Comparison of ENCODE assay signal across 2 cellular contexts in the genomic region with DNA sequence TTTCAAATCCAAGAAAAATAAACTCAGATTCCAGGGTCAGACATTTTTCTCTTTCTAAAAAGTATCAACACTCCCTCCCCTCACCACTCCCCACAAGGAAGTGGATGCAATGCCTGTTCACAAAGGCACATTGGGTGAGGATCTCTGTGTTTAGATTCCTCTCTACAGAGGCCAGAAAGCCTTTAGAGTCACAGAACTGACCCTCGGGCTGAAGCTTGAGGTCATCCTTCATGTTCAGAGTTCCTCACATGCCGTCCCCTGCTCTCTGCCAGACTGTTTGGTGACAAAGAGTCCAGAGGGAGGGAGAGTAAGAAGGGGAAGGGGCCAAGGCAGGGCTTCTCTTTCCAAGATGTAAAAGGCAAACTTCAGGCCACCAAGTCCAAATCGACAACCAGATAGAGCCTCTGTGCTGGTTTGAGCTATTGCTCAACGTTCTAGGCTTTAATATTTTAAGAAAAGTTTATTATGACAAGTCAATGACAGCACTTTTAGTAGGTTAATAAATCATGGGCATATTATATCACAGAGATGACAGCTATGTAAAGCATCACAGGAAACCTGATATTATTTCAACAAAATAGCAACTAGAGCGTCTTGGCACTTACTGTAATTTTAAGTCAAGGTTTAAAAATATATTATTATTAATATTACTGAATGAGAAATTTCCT.
TF ChIP-seq lines count a peak whose summit lies in the region.

No MANE protein-coding gene starts in this region.

TF ChIP-seq in SK-N-SH, 30 proteins besides CTCF, POLR2A, EP300 and RAD21:
- TF ChIP-seq, protein P1, sequence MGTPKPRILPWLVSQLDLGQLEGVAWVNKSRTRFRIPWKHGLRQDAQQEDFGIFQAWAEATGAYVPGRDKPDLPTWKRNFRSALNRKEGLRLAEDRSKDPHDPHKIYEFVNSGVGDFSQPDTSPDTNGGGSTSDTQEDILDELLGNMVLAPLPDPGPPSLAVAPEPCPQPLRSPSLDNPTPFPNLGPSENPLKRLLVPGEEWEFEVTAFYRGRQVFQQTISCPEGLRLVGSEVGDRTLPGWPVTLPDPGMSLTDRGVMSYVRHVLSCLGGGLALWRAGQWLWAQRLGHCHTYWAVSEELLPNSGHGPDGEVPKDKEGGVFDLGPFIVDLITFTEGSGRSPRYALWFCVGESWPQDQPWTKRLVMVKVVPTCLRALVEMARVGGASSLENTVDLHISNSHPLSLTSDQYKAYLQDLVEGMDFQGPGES (IDR thresholded peaks at IDR 0.05; ENCODE audit: low read depth, low read length), result no peak
- TF ChIP-seq, protein P2, sequence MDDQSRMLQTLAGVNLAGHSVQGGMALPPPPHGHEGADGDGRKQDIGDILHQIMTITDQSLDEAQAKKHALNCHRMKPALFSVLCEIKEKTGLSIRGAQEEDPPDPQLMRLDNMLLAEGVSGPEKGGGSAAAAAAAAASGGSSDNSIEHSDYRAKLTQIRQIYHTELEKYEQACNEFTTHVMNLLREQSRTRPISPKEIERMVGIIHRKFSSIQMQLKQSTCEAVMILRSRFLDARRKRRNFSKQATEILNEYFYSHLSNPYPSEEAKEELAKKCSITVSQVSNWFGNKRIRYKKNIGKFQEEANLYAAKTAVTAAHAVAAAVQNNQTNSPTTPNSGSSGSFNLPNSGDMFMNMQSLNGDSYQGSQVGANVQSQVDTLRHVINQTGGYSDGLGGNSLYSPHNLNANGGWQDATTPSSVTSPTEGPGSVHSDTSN (IDR thresholded peaks at IDR 0.05), result 0 out of 2 replicates have a peak, but pooled peaks have one; percentile 6

TF ChIP-seq in SK-N-SH treated with all-trans-retinoic acid at 6 μM for 48 hours, 23 proteins besides CTCF, POLR2A, EP300 and RAD21:
- TF ChIP-seq TCF4 (CRISPR knock-in tag; IDR thresholded peaks at IDR 0.05; ENCODE audit: borderline replicate concordance) (no peak), ISL1 (CRISPR knock-in tag; IDR thresholded peaks at IDR 0.05) (no peak), RARB (CRISPR knock-in tag; IDR thresholded peaks at IDR 0.05) (no peak), SNAI2 (CRISPR knock-in tag; IDR thresholded peaks at IDR 0.05) (no peak), TOX (CRISPR knock-in tag; IDR thresholded peaks at IDR 0.05; ENCODE audit: borderline replicate concordance) (no peak), BACH2 (CRISPR knock-in tag; IDR thresholded peaks at IDR 0.05; ENCODE audit: borderline replicate concordance) (no peak), ZNF565 (CRISPR knock-in tag; conservative IDR thresholded peaks at IDR 0.05; ENCODE audit: low read depth) (no peak), ZNF70 (CRISPR knock-in tag; IDR thresholded peaks at IDR 0.05) (no peak), PPARA (CRISPR knock-in tag; IDR thresholded peaks at IDR 0.05; ENCODE audit: borderline replicate concordance) (no peak), ZFP3 (CRISPR knock-in tag; IDR thresholded peaks at IDR 0.05) (no peak), ZC3H10 (CRISPR knock-in tag; IDR thresholded peaks at IDR 0.05) (no peak), ZNF8 (CRISPR knock-in tag; IDR thresholded peaks at IDR 0.05) (no peak), ARNTL (CRISPR knock-in tag; IDR thresholded peaks at IDR 0.05; ENCODE audit: borderline replicate concordance, low read depth) (no peak)
- TF ChIP-seq, protein P3, sequence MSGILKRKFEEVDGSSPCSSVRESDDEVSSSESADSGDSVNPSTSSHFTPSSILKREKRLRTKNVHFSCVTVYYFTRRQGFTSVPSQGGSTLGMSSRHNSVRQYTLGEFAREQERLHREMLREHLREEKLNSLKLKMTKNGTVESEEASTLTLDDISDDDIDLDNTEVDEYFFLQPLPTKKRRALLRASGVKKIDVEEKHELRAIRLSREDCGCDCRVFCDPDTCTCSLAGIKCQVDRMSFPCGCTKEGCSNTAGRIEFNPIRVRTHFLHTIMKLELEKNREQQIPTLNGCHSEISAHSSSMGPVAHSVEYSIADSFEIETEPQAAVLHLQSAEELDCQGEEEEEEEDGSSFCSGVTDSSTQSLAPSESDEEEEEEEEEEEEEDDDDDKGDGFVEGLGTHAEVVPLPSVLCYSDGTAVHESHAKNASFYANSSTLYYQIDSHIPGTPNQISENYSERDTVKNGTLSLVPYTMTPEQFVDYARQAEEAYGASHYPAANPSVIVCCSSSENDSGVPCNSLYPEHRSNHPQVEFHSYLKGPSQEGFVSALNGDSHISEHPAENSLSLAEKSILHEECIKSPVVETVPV (CRISPR knock-in tag; IDR thresholded peaks at IDR 0.05), result no peak
- TF ChIP-seq, protein P4, sequence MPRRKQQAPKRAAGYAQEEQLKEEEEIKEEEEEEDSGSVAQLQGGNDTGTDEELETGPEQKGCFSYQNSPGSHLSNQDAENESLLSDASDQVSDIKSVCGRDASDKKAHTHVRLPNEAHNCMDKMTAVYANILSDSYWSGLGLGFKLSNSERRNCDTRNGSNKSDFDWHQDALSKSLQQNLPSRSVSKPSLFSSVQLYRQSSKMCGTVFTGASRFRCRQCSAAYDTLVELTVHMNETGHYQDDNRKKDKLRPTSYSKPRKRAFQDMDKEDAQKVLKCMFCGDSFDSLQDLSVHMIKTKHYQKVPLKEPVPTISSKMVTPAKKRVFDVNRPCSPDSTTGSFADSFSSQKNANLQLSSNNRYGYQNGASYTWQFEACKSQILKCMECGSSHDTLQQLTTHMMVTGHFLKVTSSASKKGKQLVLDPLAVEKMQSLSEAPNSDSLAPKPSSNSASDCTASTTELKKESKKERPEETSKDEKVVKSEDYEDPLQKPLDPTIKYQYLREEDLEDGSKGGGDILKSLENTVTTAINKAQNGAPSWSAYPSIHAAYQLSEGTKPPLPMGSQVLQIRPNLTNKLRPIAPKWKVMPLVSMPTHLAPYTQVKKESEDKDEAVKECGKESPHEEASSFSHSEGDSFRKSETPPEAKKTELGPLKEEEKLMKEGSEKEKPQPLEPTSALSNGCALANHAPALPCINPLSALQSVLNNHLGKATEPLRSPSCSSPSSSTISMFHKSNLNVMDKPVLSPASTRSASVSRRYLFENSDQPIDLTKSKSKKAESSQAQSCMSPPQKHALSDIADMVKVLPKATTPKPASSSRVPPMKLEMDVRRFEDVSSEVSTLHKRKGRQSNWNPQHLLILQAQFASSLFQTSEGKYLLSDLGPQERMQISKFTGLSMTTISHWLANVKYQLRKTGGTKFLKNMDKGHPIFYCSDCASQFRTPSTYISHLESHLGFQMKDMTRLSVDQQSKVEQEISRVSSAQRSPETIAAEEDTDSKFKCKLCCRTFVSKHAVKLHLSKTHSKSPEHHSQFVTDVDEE (CRISPR knock-in tag; IDR thresholded peaks at IDR 0.05), result no peak
- TF ChIP-seq, protein P5, sequence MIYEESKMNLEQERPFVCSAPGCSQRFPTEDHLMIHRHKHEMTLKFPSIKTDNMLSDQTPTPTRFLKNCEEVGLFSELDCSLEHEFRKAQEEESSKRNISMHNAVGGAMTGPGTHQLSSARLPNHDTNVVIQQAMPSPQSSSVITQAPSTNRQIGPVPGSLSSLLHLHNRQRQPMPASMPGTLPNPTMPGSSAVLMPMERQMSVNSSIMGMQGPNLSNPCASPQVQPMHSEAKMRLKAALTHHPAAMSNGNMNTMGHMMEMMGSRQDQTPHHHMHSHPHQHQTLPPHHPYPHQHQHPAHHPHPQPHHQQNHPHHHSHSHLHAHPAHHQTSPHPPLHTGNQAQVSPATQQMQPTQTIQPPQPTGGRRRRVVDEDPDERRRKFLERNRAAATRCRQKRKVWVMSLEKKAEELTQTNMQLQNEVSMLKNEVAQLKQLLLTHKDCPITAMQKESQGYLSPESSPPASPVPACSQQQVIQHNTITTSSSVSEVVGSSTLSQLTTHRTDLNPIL (CRISPR knock-in tag; IDR thresholded peaks at IDR 0.05; ENCODE audit: low read depth), result no peak
- TF ChIP-seq, protein P6, sequence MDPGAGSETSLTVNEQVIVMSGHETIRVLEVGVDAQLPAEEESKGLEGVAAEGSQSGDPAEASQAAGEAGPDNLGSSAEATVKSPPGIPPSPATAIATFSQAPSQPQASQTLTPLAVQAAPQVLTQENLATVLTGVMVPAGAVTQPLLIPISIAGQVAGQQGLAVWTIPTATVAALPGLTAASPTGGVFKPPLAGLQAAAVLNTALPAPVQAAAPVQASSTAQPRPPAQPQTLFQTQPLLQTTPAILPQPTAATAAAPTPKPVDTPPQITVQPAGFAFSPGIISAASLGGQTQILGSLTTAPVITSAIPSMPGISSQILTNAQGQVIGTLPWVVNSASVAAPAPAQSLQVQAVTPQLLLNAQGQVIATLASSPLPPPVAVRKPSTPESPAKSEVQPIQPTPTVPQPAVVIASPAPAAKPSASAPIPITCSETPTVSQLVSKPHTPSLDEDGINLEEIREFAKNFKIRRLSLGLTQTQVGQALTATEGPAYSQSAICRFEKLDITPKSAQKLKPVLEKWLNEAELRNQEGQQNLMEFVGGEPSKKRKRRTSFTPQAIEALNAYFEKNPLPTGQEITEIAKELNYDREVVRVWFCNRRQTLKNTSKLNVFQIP (CRISPR knock-in tag; IDR thresholded peaks at IDR 0.05; ENCODE audit: borderline replicate concordance, low read depth), result no peak
- TF ChIP-seq, protein P7, sequence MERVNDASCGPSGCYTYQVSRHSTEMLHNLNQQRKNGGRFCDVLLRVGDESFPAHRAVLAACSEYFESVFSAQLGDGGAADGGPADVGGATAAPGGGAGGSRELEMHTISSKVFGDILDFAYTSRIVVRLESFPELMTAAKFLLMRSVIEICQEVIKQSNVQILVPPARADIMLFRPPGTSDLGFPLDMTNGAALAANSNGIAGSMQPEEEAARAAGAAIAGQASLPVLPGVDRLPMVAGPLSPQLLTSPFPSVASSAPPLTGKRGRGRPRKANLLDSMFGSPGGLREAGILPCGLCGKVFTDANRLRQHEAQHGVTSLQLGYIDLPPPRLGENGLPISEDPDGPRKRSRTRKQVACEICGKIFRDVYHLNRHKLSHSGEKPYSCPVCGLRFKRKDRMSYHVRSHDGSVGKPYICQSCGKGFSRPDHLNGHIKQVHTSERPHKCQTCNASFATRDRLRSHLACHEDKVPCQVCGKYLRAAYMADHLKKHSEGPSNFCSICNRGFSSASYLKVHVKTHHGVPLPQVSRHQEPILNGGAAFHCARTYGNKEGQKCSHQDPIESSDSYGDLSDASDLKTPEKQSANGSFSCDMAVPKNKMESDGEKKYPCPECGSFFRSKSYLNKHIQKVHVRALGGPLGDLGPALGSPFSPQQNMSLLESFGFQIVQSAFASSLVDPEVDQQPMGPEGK (CRISPR knock-in tag; IDR thresholded peaks at IDR 0.05; ENCODE audit: borderline replicate concordance), result no peak
